20 cellular contexts compared by ENCODE assay signal in genomic region chr5:176320577-176320976, GRCh38. TPM values are rescaled to one million over a fixed set of nuclear protein-coding genes. Genes with fewer than 3 reads are reported as not detected.
DNase-seq lines count a peak whose midpoint lies in the region; TF ChIP-seq lines count a peak whose summit lies in the region.
"Had no signal": no experiment of that assay in that cellular context is flagged by ENCODE, and none has a peak within 500 bp of the region (broad histone marks: within the 10 kb centered on the region; RNA-seq: fewer than 3 reads in every experiment).

No MANE protein-coding gene starts in this region.

- no peaks in the 10 kb centered on the region for H3K4me1 Mint-ChIP-seq in T-helper 1 cell treated with Interleukin-12 subunit alpha and Interleukin-12 subunit beta and Interleukin-4 antibody, amounts not matched to agents 30 μg/mL and 1 μg/mL, for 36 hours (ENCODE audit: low read depth)
- H3K4me1 Mint-ChIP-seq in neural progenitor cell: no peaks in the 10 kb centered on the region
- H3K4me1 Mint-ChIP-seq: CD4-positive, alpha-beta memory T cell had no signal

- no peaks in the 10 kb centered on the region for H3K36me3 ChIP-seq in neural progenitor cell

- TF ChIP-seq CTCF in neural progenitor cell (IDR thresholded peaks at IDR 0.05): no peak

- no peak overlapping the region for H2AFZ ChIP-seq in neural progenitor cell (replicated peaks)
- H2AFZ ChIP-seq: GM23248 had no signal

- no peaks in the 10 kb centered on the region for H3K4me1 ChIP-seq in neural progenitor cell

- peaks cover 18% of the 10 kb centered on the region for H3K36me3 Mint-ChIP-seq in T-helper 1 cell treated with Interleukin-12 subunit alpha and Interleukin-12 subunit beta and Interleukin-4 antibody, amounts not matched to agents 30 μg/mL and 1 μg/mL, for 36 hours (ENCODE audit: low read depth)
- H3K36me3 Mint-ChIP-seq in neural progenitor cell: peaks cover 31% of the 10 kb centered on the region

- H3K27me3 Mint-ChIP-seq in T-helper 1 cell treated with Interleukin-12 subunit alpha and Interleukin-12 subunit beta and Interleukin-4 antibody, amounts not matched to agents 30 μg/mL and 1 μg/mL, for 36 hours (ENCODE audit: low read depth): no peaks in the 10 kb centered on the region
- no peaks in the 10 kb centered on the region for H3K27me3 Mint-ChIP-seq in neural progenitor cell (ENCODE audit: insufficient read depth, low read depth)
- H3K27me3 Mint-ChIP-seq: CD4-positive, alpha-beta memory T cell had no signal

- H3K27ac Mint-ChIP-seq in T-helper 1 cell treated with Interleukin-12 subunit alpha and Interleukin-12 subunit beta and Interleukin-4 antibody, amounts not matched to agents 30 μg/mL and 1 μg/mL, for 36 hours: peak overlapping the region; percentile 46
- H3K27ac Mint-ChIP-seq in neural progenitor cell: no peak overlapping the region

- no peak overlapping the region for H3K9ac ChIP-seq in neural progenitor cell
- H3K9ac ChIP-seq: GM23248 had no signal

- no peak overlapping the region for H3K4me3 Mint-ChIP-seq in T-helper 1 cell treated with Interleukin-12 subunit alpha and Interleukin-12 subunit beta and Interleukin-4 antibody, amounts not matched to agents 30 μg/mL and 1 μg/mL, for 36 hours
- no peak overlapping the region for H3K4me3 Mint-ChIP-seq in neural progenitor cell
- H3K4me3 Mint-ChIP-seq: CD4-positive, alpha-beta memory T cell had no signal

- no peak overlapping the region for H3K27ac ChIP-seq in neural progenitor cell
- H3K27ac ChIP-seq: 22Rv1, GM23248 had no signal

- DNase-seq in T-helper 1 cell: no peak
- DNase-seq in NCI-H82 (lab: John Stamatoyannopoulos, UW): peak; percentile 90
- peak; percentile 11 for DNase-seq in neural progenitor cell (ENCODE audit: low spot score)
- no peak for DNase-seq in AG20443 (ENCODE audit: low spot score)
- DNase-seq in NCI-H2171 (lab: John Stamatoyannopoulos, UW): no peak
- DNase-seq: ACHN; C1 segment of cervical spinal cord; Calu3; CD4-positive, alpha-beta memory T cell; COR-L47; DMS 273 treated with DMSO at 0.1 percent for 48 hours; DMS79; EL; GDM1; GM23248; H7; HCEC 1CT had no signal

- no peak overlapping the region for H3K4me3 ChIP-seq in neural progenitor cell
- H3K4me3 ChIP-seq: GM12878, GM23248 had no signal

- no peaks in the 10 kb centered on the region for H3K79me2 ChIP-seq in neural progenitor cell (ENCODE audit: low read depth)

- H3K9me3 Mint-ChIP-seq in T-helper 1 cell treated with Interleukin-12 subunit alpha and Interleukin-12 subunit beta and Interleukin-4 antibody, amounts not matched to agents 30 μg/mL and 1 μg/mL, for 36 hours: no peaks in the 10 kb centered on the region
- H3K9me3 Mint-ChIP-seq in neural progenitor cell: no peaks in the 10 kb centered on the region
- H3K9me3 Mint-ChIP-seq: CD4-positive, alpha-beta memory T cell had no signal

- no peaks in the 10 kb centered on the region for H3K9me3 ChIP-seq in neural progenitor cell (ENCODE audit: low read depth)

- no peaks in the 10 kb centered on the region for H3F3A ChIP-seq in neural progenitor cell (ENCODE audit: low read depth)

- no peaks in the 10 kb centered on the region for H3K27me3 ChIP-seq in neural progenitor cell

- no peak overlapping the region for H3K4me2 ChIP-seq in neural progenitor cell

- peaks cover 11% of the 10 kb centered on the region for H4K20me1 ChIP-seq in neural progenitor cell (ENCODE audit: low read depth)

RNA-seq across cellular contexts. Expression of gene KIAA1191, which starts 41.0 kb away (rescaled TPM):
- 116 and 126 TPM in 2 replicates for total RNA-seq in neural progenitor cell (ENCODE audit: low replicate concordance)

RNA-seq across cellular contexts. Expression of gene ARL10, which starts 44.7 kb away (rescaled TPM):
- 9.1 and 16.6 TPM in 2 replicates for total RNA-seq in neural progenitor cell (ENCODE audit: low replicate concordance)

Comparison
In these comparisons a context has a peak if more than half of its experiments do, and no peak if none do; other contexts are left out.
1. DNase-seq: peak in NCI-H82 (single experiment) and neural progenitor cell (single experiment); none in T-helper 1 cell (0 of 5), AG20443 (single experiment) and NCI-H2171 (single experiment).